14 cellular contexts compared by ENCODE assay signal in genomic region chr3:20154928-20155327, GRCh38.
"Had no signal": no experiment of that assay in that cellular context is flagged by ENCODE, and none has a peak within 500 bp of the region (broad histone marks: within the 10 kb centered on the region; RNA-seq: fewer than 3 reads in every experiment).

No MANE protein-coding gene starts in this region.

- DNase-seq: activated CD4-positive, alpha-beta T cell treated with anti-CD3 and anti-CD28 coated beads for 48 hours; activated effector memory CD4-positive, alpha-beta T cell treated with Interleukin-2 at 50 U/mL for 16 hours; activated T-cell treated with anti-CD3 and anti-CD28 coated beads, Interleukin-2, amount 50 U/mL, for 1 hour; body of pancreas; cortex of kidney; effector CD8-positive, alpha-beta T cell; lower lobe of right lung; naive thymus-derived CD4-positive, alpha-beta T cell; right cardiac atrium; small intestine; T-helper 9 cell; tibial artery had no signal

- H3K4me3 Mint-ChIP-seq: activated naive CD4-positive, alpha-beta T cell treated with anti-CD3 and anti-CD28 coated beads, Interleukin-2, amount 50 U/mL, for 24 hours; central memory CD8-positive, alpha-beta T cell; naive thymus-derived CD4-positive, alpha-beta T cell had no signal

- H3K27me3 Mint-ChIP-seq: activated naive CD4-positive, alpha-beta T cell treated with anti-CD3 and anti-CD28 coated beads, Interleukin-2, amount 50 U/mL, for 24 hours; central memory CD8-positive, alpha-beta T cell; naive thymus-derived CD4-positive, alpha-beta T cell had no signal

- H3K27ac Mint-ChIP-seq: activated naive CD4-positive, alpha-beta T cell treated with anti-CD3 and anti-CD28 coated beads, Interleukin-2, amount 50 U/mL, for 24 hours had no signal

- ATAC-seq: body of pancreas; lower lobe of right lung; naive thymus-derived CD4-positive, alpha-beta T cell; right cardiac atrium had no signal

- H3K9me3 Mint-ChIP-seq: activated naive CD4-positive, alpha-beta T cell treated with anti-CD3 and anti-CD28 coated beads, Interleukin-2, amount 50 U/mL, for 24 hours; central memory CD8-positive, alpha-beta T cell had no signal
